10 cellular contexts compared by ENCODE assay signal in genomic region chr10:88288621-88289059, GRCh38.
DNase-seq lines count a peak whose midpoint lies in the region; ATAC-seq and TF ChIP-seq lines count a peak whose summit lies in the region.
"Had no signal": no experiment of that assay in that cellular context is flagged by ENCODE, and none has a peak within 500 bp of the region (broad histone marks: within the 10 kb centered on the region; RNA-seq: fewer than 3 reads in every experiment).

No MANE protein-coding gene starts in this region.

- no peak overlapping the region for H2AK5ac ChIP-seq in trophoblast cell (ENCODE audit: low read length)

- H4K91ac ChIP-seq in trophoblast cell (ENCODE audit: low read depth, low read length) = no peak overlapping the region

- H3K9me3 ChIP-seq in trophoblast cell (ENCODE audit: insufficient read depth, low read depth, low read length) = no peaks in the 10 kb centered on the region

- peak overlapping the region; percentile 45 for H3K27ac ChIP-seq in KMS-11
- H3K27ac ChIP-seq in trophoblast cell (ENCODE audit: low read depth, low read length) = no peak overlapping the region

- H4K12ac ChIP-seq in trophoblast cell (ENCODE audit: low read depth, low read length) = no peak overlapping the region

- no peaks in the 10 kb centered on the region for H3K27me3 Mint-ChIP-seq in type B pancreatic cell

- H4K20me1 ChIP-seq in KMS-11 (ENCODE audit: insufficient read depth) = no peaks in the 10 kb centered on the region

- no peak overlapping the region for H3K23ac ChIP-seq in trophoblast cell (ENCODE audit: low read length)

- H3K4me2 ChIP-seq in KMS-11 = peak overlapping the region; percentile 46
- no peak overlapping the region for H3K4me2 ChIP-seq in trophoblast cell (ENCODE audit: low read length)

- H3K79me2 ChIP-seq in KMS-11 (ENCODE audit: insufficient read depth, low read depth) (no peaks in the 10 kb centered on the region), trophoblast cell (ENCODE audit: control insufficient read depth, insufficient read depth, low read length, poor library complexity) (no peaks in the 10 kb centered on the region)

- H3K4me3 ChIP-seq in KMS-11 (IDR thresholded peaks at IDR 0.05; ENCODE audit: insufficient read depth, low read depth, low read length) = no peak overlapping the region
- H3K4me3 ChIP-seq in trophoblast cell (ENCODE audit: low read depth, low read length) = no peak overlapping the region

- no CpG with 5 or more reads among the region's 2 CpGs for WGBS in trophoblast cell (ENCODE audit: extremely low coverage, insufficient coverage, insufficient read length)

- peaks cover 8% of the 10 kb centered on the region for H3K4me1 Mint-ChIP-seq in type B pancreatic cell (ENCODE audit: unreplicated experiment)

- H2BK120ac ChIP-seq in trophoblast cell (ENCODE audit: insufficient read depth, low read length, poor library complexity) = no peak overlapping the region

- no peak overlapping the region for H3K14ac ChIP-seq in trophoblast cell (ENCODE audit: low read length)

- no peaks in the 10 kb centered on the region for H3K9me3 Mint-ChIP-seq in type B pancreatic cell

- no peak overlapping the region for H3K27ac Mint-ChIP-seq in type B pancreatic cell

- intact Hi-C loops in left colon (cut with DNase I, micrococcal nuclease) = no loop called here

- no peak overlapping the region for H3K4ac ChIP-seq in trophoblast cell (ENCODE audit: low read depth, low read length)

- no peaks in the 10 kb centered on the region for H3K36me3 Mint-ChIP-seq in type B pancreatic cell

- no peak overlapping the region for H3K9ac ChIP-seq in KMS-11
- no peak overlapping the region for H3K9ac ChIP-seq in trophoblast cell (ENCODE audit: low read length)

- DNase-seq in left colon (no peak), type B pancreatic cell (ENCODE audit: extremely low spot score, unreplicated experiment) (no peak), RPMI8226 (no peak), trophoblast cell (no peak)
- DNase-seq: amniotic stem cell; NK-92 treated with Interleukin-12 subunit alpha and Interleukin-12 subunit beta, amount 100 ng/mL, for 24 hours had no signal

- H3K4me3 Mint-ChIP-seq in type B pancreatic cell = no peak overlapping the region

- H2BK5ac ChIP-seq in trophoblast cell (ENCODE audit: low read depth, low read length, poor library complexity) = no peak overlapping the region

- H2BK12ac ChIP-seq in trophoblast cell (ENCODE audit: low read length) = no peak overlapping the region

- H3K79me1 ChIP-seq in trophoblast cell (ENCODE audit: low read length) = no peaks in the 10 kb centered on the region

- no peak overlapping the region for H3K18ac ChIP-seq in trophoblast cell (ENCODE audit: low read length)

- no peak overlapping the region for H4K8ac ChIP-seq in trophoblast cell (ENCODE audit: low read depth, low read length)

- no peak for TF ChIP-seq CTCF in KMS-11 (conservative IDR thresholded peaks at IDR 0.05; ENCODE audit: low read depth, low read length)
- no peak for TF ChIP-seq CTCF in type B pancreatic cell (conservative IDR thresholded peaks at IDR 0.05)

- H3K27me3 ChIP-seq in KMS-11 (ENCODE audit: insufficient read depth, low read depth) = no peaks in the 10 kb centered on the region
- no peaks in the 10 kb centered on the region for H3K27me3 ChIP-seq in trophoblast cell (ENCODE audit: insufficient read depth, low read length)

- H3K36me3 ChIP-seq in KMS-11 (ENCODE audit: insufficient read depth) (no peaks in the 10 kb centered on the region), trophoblast cell (ENCODE audit: control insufficient read depth in 1 of 2, insufficient read depth in 2 of 2, low read length in 2 of 2) (no peaks in the 10 kb centered on the region)

- H3K4me1 ChIP-seq in KMS-11 (ENCODE audit: low read depth, poor library complexity, severe bottlenecking) = peaks cover 62% of the 10 kb centered on the region
- H3K4me1 ChIP-seq in trophoblast cell (ENCODE audit: control insufficient read depth in 1 of 2, insufficient read depth in 2 of 2, low read length in 2 of 2) = no peaks in the 10 kb centered on the region

- H2AFZ ChIP-seq in KMS-11 (ENCODE audit: low read depth) (no peak overlapping the region; the same call in 1 of the 2 replicates), trophoblast cell (ENCODE audit: insufficient read depth, low read length, poor library complexity) (no peak overlapping the region)

- peak; percentile 61 for ATAC-seq in GM18511 (IDR thresholded peaks at IDR 0.05; ENCODE audit: unreplicated experiment)
- peak; percentile 76 for ATAC-seq in GM21529 (IDR thresholded peaks at IDR 0.05; ENCODE audit: unreplicated experiment)
- ATAC-seq in left colon = peak; percentile 80
- ATAC-seq in GM19455 (IDR thresholded peaks at IDR 0.05; ENCODE audit: unreplicated experiment) = no peak
